ENCODE assay signal across 16 cellular contexts in genomic region chr5:155732587-155733376, GRCh38.
A peak's percentile ranks its signal among the peaks of the same experiment; 100 is the strongest.
DNase-seq lines count a peak whose midpoint lies in the region; ATAC-seq and TF ChIP-seq lines count a peak whose summit lies in the region.
"Had no signal": no experiment of that assay in that cellular context is flagged by ENCODE, and none has a peak within 500 bp of the region (broad histone marks: within the 10 kb centered on the region; RNA-seq: fewer than 3 reads in every experiment).

No MANE protein-coding gene starts in this region.

- ATAC-seq in Right ventricle myocardium inferior: peak; percentile 51
- peak; percentile 56 for ATAC-seq in left ventricle myocardium superior
- peak; percentile 68 to 75 for ATAC-seq in gastrocnemius medialis
- no peak for ATAC-seq in HG03159 (IDR thresholded peaks at IDR 0.05; ENCODE audit: unreplicated experiment)
- ATAC-seq: A549 had no signal

- H3K36me3 ChIP-seq in gastrocnemius medialis: no peaks in the 10 kb centered on the region

- peak overlapping the region in 2 of 4 donors; percentile 12 to 20 for H3K4me3 ChIP-seq in gastrocnemius medialis
- H3K4me3 ChIP-seq: A549 had no signal

- no peak for DNase-seq in Right ventricle myocardium inferior (ENCODE audit: missing footprints)
- DNase-seq in cardiac septum (ENCODE audit: low spot score): no peak
- DNase-seq in left ventricle myocardium superior: no peak
- peak; percentile 49 to 62 for DNase-seq in gastrocnemius medialis
- no peak for DNase-seq in kidney tubule cell (ENCODE audit: low spot score)
- DNase-seq in activated CD4-positive, alpha-beta T cell treated with anti-CD3 and anti-CD28 coated beads for 48 hours: no peak
- DNase-seq: AML-193; Caco-2; CD4-positive, alpha-beta T cell; DMS79; GDM1; H9 had no signal

- H3K9me3 ChIP-seq in gastrocnemius medialis: no peaks in the 10 kb centered on the region
- H3K9me3 ChIP-seq: A549, Caco-2 had no signal

- peaks cover 51 to 75% of the 10 kb centered on the region in 2 donors for H3K4me1 ChIP-seq in gastrocnemius medialis
- H3K4me1 ChIP-seq: Caco-2 had no signal

- intact Hi-C loops in Right ventricle myocardium inferior (cut with DNase I) (loop anchor here (1.0 to 10.0 kb wide), 3 partner anchors 539 to 852 kb away; no protein-coding TSS in a partner anchor), cardiac septum (cut with DNase I) (loop anchor here (10.0 kb wide), 2 partner anchors 302 to 638 kb away; no protein-coding TSS in a partner anchor), left ventricle myocardium superior (cut with micrococcal nuclease) (no loop called here), gastrocnemius medialis (cut with DNase I; ENCODE audit: low total_unique reads) (loop anchor here (5.0 kb wide), 1 partner anchor 75 kb away; no protein-coding TSS in a partner anchor)

- peak overlapping the region; percentile 68 to 77 (median 74) for H3K27ac ChIP-seq in gastrocnemius medialis
- H3K27ac ChIP-seq: 22Rv1, A549, C4-2B had no signal

- H3K27me3 ChIP-seq in gastrocnemius medialis: peaks cover 0 to 6% (median 0%) of the 10 kb centered on the region in 3 donors

- no peak for TF ChIP-seq POLR2A in gastrocnemius medialis (IDR thresholded peaks at IDR 0.05)

- in situ Hi-C loops in gastrocnemius medialis (cut with MboI; ENCODE audit: low sequenced_read_pairs in 4 of 4): no loop called here

- TF ChIP-seq CTCF in gastrocnemius medialis (IDR thresholded peaks at IDR 0.05 in 4 of 5, conservative IDR thresholded peaks at IDR 0.05 in 1 of 5): no peak

Comparison
In these comparisons a context has a peak if more than half of its experiments do, and no peak if none do; other contexts are left out.
1. DNase-seq: peak in gastrocnemius medialis (2 of 2); none in Right ventricle myocardium inferior (single experiment), cardiac septum (single experiment), left ventricle myocardium superior (single experiment), kidney tubule cell (single experiment) and activated CD4-positive, alpha-beta T cell treated with anti-CD3 and anti-CD28 coated beads for 48 hours (single experiment).